ENCODE assay signal across 1 cellular context in genomic region chr14:68762944-68763831, GRCh38.
A peak's percentile ranks its signal among the peaks of the same experiment; 100 is the strongest.
TF ChIP-seq lines count a peak whose summit lies in the region.

No MANE protein-coding gene starts in this region.

TF ChIP-seq in K562, 482 proteins besides CTCF, POLR2A, EP300 and RAD21 (continued from another document and continues in another):
- TF ChIP-seq ZMIZ1 (IDR thresholded peaks at IDR 0.05; ENCODE audit: low read depth in 2 of 2, low read length in 2 of 2) (peak in 1 of 2 experiments; percentile 58; a peak in 1 of 4 replicates), RB1 (IDR thresholded peaks at IDR 0.05; ENCODE audit: low read depth) (peak; percentile 57; the same call in 1 of the 2 replicates), ATF7 (IDR thresholded peaks at IDR 0.05) (no peak; the same call in 1 of the 2 replicates), CHD1 (IDR thresholded peaks at IDR 0.05; ENCODE audit: low read length) (no peak), ZNF146 (CRISPR knock-in tag; IDR thresholded peaks at IDR 0.05; ENCODE audit: unreplicated experiment) (no peak), PML (IDR thresholded peaks at IDR 0.05; ENCODE audit: low read length) (peak; percentile 62), ZNF431 (CRISPR knock-in tag; IDR thresholded peaks at IDR 0.05) (no peak), FOXM1 (IDR thresholded peaks at IDR 0.05; ENCODE audit: low read depth) (peak; percentile 41; the same call in 1 of the 2 replicates), FOXM1 (CRISPR knock-in tag; IDR thresholded peaks at IDR 0.05; ENCODE audit: low read depth) (no peak), AFF1 (IDR thresholded peaks at IDR 0.05; ENCODE audit: low read depth in 1 of 2, partially characterized antibody in 2 of 2) (no peak), TFAP4 (CRISPR knock-in tag; IDR thresholded peaks at IDR 0.05; ENCODE audit: borderline replicate concordance) (peak; percentile 97), GTF3C2 (IDR thresholded peaks at IDR 0.05; ENCODE audit: borderline replicate concordance, extremely low read depth, insufficient read length) (no peak), MXI1 (IDR thresholded peaks at IDR 0.05; ENCODE audit: low read depth, low read length) (no peak), L3MBTL2 (IDR thresholded peaks at IDR 0.05) (no peak), KAT8 (IDR thresholded peaks at IDR 0.05; ENCODE audit: low read depth) (no peak), ETV5 (CRISPR knock-in tag; IDR thresholded peaks at IDR 0.05; ENCODE audit: low read depth) (no peak), SMARCA5 (IDR thresholded peaks at IDR 0.05) (no peak), CUX1 (CRISPR knock-in tag; IDR thresholded peaks at IDR 0.05) (no peak), SPI1 (IDR thresholded peaks at IDR 0.05; ENCODE audit: borderline replicate concordance, low read depth, low read length) (peak; percentile 36; the same call in 1 of the 2 replicates), ZNF75A (CRISPR knock-in tag; IDR thresholded peaks at IDR 0.05) (no peak), STAG1 (CRISPR knock-in tag; IDR thresholded peaks at IDR 0.05; ENCODE audit: borderline replicate concordance) (no peak), GTF2B (IDR thresholded peaks at IDR 0.05; ENCODE audit: extremely low read depth, insufficient read length) (no peak), ZNF174 (CRISPR knock-in tag; IDR thresholded peaks at IDR 0.05) (no peak), ZEB2 (IDR thresholded peaks at IDR 0.05) (no peak), CHD2 (IDR thresholded peaks at IDR 0.05; ENCODE audit: low read depth, low read length) (no peak), NR0B1 (IDR thresholded peaks at IDR 0.05; ENCODE audit: partially characterized antibody) (no peak), PHB (CRISPR knock-in tag; IDR thresholded peaks at IDR 0.05) (no peak), ATF3 (IDR thresholded peaks at IDR 0.05) (no peak), ATF3 (CRISPR knock-in tag; conservative IDR thresholded peaks at IDR 0.05) (no peak), E2F1 (CRISPR knock-in tag; IDR thresholded peaks at IDR 0.05) (no peak), ARID1B (IDR thresholded peaks at IDR 0.05) (peak; percentile 87), E2F6 (IDR thresholded peaks at IDR 0.05; ENCODE audit: borderline replicate concordance in 1 of 2, extremely low read depth in 1 of 2, insufficient read depth in 1 of 2, insufficient read length in 1 of 2, low read depth in 1 of 2, low read length in 1 of 2, poor library complexity in 1 of 2, severe bottlenecking in 1 of 2) (peak; percentile 15 to 29), KLF16 (IDR thresholded peaks at IDR 0.05) (peak; percentile 95)
